2 cellular contexts compared by ENCODE assay signal in the genomic region with DNA sequence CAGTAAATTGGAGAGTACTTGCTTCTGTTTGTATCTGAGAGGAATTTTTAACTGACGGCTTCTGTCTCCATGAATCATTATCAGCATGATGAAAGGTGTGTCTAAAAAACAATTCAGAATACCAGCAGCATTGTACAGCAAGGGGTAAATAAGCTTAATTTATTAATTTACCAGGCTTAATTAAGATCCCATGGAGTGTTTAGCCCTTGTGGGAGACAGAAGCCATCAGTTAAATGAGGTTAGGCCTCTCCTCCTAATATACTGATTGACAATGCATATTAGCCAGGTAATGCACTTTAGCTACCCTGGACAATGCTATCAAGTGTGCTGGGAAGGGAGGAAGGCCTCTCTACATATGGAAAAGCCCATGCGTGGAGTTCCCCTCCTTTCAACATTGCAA.
TF ChIP-seq lines count a peak whose summit lies in the region.

No MANE protein-coding gene starts in this region.

TF ChIP-seq in GM23338, 12 proteins besides CTCF, POLR2A, EP300 and RAD21:
- TF ChIP-seq EZH2 (IDR thresholded peaks at IDR 0.05; ENCODE audit: low read depth, unreplicated experiment) (no peak), EZH2phosphoT487 (IDR thresholded peaks at IDR 0.05; ENCODE audit: unreplicated experiment) (no peak), ZNF331 (CRISPR knock-in tag; IDR thresholded peaks at IDR 0.05; ENCODE audit: low read depth) (no peak), STAT1 (IDR thresholded peaks at IDR 0.05; ENCODE audit: unreplicated experiment) (no peak), NANOG (IDR thresholded peaks at IDR 0.05; ENCODE audit: borderline replicate concordance) (no peak)
- TF ChIP-seq, protein P1, sequence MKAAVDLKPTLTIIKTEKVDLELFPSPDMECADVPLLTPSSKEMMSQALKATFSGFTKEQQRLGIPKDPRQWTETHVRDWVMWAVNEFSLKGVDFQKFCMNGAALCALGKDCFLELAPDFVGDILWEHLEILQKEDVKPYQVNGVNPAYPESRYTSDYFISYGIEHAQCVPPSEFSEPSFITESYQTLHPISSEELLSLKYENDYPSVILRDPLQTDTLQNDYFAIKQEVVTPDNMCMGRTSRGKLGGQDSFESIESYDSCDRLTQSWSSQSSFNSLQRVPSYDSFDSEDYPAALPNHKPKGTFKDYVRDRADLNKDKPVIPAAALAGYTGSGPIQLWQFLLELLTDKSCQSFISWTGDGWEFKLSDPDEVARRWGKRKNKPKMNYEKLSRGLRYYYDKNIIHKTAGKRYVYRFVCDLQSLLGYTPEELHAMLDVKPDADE (IDR thresholded peaks at IDR 0.05): no peak
- TF ChIP-seq, protein P2, sequence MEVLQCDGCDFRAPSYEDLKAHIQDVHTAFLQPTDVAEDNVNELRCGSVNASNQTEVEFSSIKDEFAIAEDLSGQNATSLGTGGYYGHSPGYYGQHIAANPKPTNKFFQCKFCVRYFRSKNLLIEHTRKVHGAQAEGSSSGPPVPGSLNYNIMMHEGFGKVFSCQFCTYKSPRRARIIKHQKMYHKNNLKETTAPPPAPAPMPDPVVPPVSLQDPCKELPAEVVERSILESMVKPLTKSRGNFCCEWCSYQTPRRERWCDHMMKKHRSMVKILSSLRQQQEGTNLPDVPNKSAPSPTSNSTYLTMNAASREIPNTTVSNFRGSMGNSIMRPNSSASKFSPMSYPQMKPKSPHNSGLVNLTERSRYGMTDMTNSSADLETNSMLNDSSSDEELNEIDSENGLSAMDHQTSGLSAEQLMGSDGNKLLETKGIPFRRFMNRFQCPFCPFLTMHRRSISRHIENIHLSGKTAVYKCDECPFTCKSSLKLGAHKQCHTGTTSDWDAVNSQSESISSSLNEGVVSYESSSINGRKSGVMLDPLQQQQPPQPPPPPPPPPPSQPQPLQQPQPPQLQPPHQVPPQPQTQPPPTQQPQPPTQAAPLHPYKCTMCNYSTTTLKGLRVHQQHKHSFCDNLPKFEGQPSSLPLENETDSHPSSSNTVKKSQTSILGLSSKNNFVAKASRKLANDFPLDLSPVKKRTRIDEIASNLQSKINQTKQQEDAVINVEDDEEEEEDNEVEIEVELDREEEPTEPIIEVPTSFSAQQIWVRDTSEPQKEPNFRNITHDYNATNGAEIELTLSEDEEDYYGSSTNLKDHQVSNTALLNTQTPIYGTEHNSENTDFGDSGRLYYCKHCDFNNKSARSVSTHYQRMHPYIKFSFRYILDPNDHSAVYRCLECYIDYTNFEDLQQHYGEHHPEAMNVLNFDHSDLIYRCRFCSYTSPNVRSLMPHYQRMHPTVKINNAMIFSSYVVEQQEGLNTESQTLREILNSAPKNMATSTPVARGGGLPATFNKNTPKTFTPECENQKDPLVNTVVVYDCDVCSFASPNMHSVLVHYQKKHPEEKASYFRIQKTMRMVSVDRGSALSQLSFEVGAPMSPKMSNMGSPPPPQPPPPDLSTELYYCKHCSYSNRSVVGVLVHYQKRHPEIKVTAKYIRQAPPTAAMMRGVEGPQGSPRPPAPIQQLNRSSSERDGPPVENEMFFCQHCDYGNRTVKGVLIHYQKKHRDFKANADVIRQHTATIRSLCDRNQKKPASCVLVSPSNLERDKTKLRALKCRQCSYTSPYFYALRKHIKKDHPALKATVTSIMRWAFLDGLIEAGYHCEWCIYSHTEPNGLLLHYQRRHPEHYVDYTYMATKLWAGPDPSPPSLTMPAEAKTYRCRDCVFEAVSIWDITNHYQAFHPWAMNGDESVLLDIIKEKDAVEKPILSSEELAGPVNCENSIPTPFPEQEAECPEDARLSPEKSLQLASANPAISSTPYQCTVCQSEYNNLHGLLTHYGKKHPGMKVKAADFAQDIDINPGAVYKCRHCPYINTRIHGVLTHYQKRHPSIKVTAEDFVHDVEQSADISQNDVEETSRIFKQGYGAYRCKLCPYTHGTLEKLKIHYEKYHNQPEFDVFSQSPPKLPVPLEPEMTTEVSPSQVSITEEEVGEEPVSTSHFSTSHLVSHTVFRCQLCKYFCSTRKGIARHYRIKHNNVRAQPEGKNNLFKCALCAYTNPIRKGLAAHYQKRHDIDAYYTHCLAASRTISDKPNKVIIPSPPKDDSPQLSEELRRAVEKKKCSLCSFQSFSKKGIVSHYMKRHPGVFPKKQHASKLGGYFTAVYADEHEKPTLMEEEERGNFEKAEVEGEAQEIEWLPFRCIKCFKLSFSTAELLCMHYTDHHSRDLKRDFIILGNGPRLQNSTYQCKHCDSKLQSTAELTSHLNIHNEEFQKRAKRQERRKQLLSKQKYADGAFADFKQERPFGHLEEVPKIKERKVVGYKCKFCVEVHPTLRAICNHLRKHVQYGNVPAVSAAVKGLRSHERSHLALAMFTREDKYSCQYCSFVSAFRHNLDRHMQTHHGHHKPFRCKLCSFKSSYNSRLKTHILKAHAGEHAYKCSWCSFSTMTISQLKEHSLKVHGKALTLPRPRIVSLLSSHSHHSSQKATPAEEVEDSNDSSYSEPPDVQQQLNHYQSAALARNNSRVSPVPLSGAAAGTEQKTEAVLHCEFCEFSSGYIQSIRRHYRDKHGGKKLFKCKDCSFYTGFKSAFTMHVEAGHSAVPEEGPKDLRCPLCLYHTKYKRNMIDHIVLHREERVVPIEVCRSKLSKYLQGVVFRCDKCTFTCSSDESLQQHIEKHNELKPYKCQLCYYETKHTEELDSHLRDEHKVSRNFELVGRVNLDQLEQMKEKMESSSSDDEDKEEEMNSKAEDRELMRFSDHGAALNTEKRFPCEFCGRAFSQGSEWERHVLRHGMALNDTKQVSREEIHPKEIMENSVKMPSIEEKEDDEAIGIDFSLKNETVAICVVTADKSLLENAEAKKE (CRISPR knock-in tag; IDR thresholded peaks at IDR 0.05): no peak

TF ChIP-seq in K562, 482 proteins besides CTCF, POLR2A, EP300 and RAD21:
- TF ChIP-seq TARDBP (IDR thresholded peaks at IDR 0.05) (no peak), POLR2AphosphoS5 (IDR thresholded peaks at IDR 0.05; ENCODE audit: control insufficient read depth, insufficient read depth, low read depth, low read length) (peak; percentile 30; the same call in 1 of the 2 replicates)
